Comparison of ENCODE assay signal across 10 cellular contexts in genomic region chr9:114177423-114178064, GRCh38. TPM values are rescaled to one million over a fixed set of nuclear protein-coding genes. Genes with fewer than 3 reads are reported as not detected.
DNase-seq lines count a peak whose midpoint lies in the region; ATAC-seq and TF ChIP-seq lines count a peak whose summit lies in the region.
"Had no signal": no experiment of that assay in that cellular context is flagged by ENCODE, and none has a peak within 500 bp of the region (broad histone marks: within the 10 kb centered on the region; RNA-seq: fewer than 3 reads in every experiment).

No MANE protein-coding gene starts in this region.

- ATAC-seq in HG02870 (IDR thresholded peaks at IDR 0.05; ENCODE audit: unreplicated experiment) (no peak), GM21515 (IDR thresholded peaks at IDR 0.05; ENCODE audit: unreplicated experiment) (no peak)

- TF ChIP-seq EP300 in SK-N-SH (IDR thresholded peaks at IDR 0.05; ENCODE audit: borderline replicate concordance in 1 of 2, low read depth in 1 of 2, low read length in 1 of 2), result peak in 1 of 2 experiments; percentile 36; a peak in 1 of 4 replicates

- no peaks in the 10 kb centered on the region for H3K27me3 ChIP-seq in SK-N-SH (ENCODE audit: insufficient read depth)
- no peaks in the 10 kb centered on the region for H3K27me3 ChIP-seq in fibroblast of lung (ENCODE audit: control insufficient read depth, insufficient read depth, low read length)

- H4K20me1 ChIP-seq in SK-N-SH (ENCODE audit: insufficient read depth) (no peaks in the 10 kb centered on the region), fibroblast of lung (ENCODE audit: control insufficient read depth, extremely low read depth, insufficient read depth, low read length) (no peaks in the 10 kb centered on the region)

- H3K4me1 ChIP-seq in SK-N-SH (ENCODE audit: control insufficient read depth in 1 of 2, insufficient read depth in 2 of 2, low read depth in 1 of 2, low read length in 1 of 2) (peaks cover 54 to 55% of the 10 kb centered on the region in 2 experiments; a peak in 3 of 4 replicates), fibroblast of lung (ENCODE audit: control insufficient read depth, extremely low read depth, insufficient read depth, low read length) (peaks cover 60% of the 10 kb centered on the region)

- POLR2A ChIA-PET in SK-N-SH (lab: Yijun Ruan, JAX), result interaction anchor here (0.9 kb wide), 1 partner anchor 10 kb away, joined by 3 read pairs; no protein-coding TSS in a partner anchor

- H3K4me3 ChIP-seq in SK-N-SH (ENCODE audit: low read depth in 2 of 2, low read length in 1 of 2), result no peak overlapping the region
- H3K4me3 ChIP-seq in fibroblast of lung (replicated peaks in 1 of 4; ENCODE audit: control extremely low read depth in 1 of 4, insufficient read depth in 1 of 4, low read depth in 3 of 4, low read length in 4 of 4), result no peak overlapping the region

- H3K9me2 ChIP-seq in SK-N-SH, result no peaks in the 10 kb centered on the region

- TF ChIP-seq RAD21 in SK-N-SH (IDR thresholded peaks at IDR 0.05; ENCODE audit: low read length), result no peak

- H3K4me2 ChIP-seq in SK-N-SH (peak overlapping the region; percentile 56; the same call in 1 of the 2 replicates), fibroblast of lung (ENCODE audit: extremely low read depth, insufficient read depth, low read length) (peak overlapping the region; percentile 68)

- peaks cover 35% of the 10 kb centered on the region for H3F3A ChIP-seq in SK-N-SH (replicated peaks; ENCODE audit: insufficient read depth)

- H3K27ac ChIP-seq in SK-N-SH (ENCODE audit: low read depth in 2 of 2, low read length in 1 of 2) (peak overlapping the region; percentile 76 to 79), fibroblast of lung (ENCODE audit: insufficient read depth, low read length) (peak overlapping the region; percentile 38)

- H3K36me3 ChIP-seq in SK-N-SH (replicated peaks in 1 of 2; ENCODE audit: control insufficient read depth in 1 of 2, insufficient read depth in 2 of 2, low read length in 1 of 2), result no peaks in the 10 kb centered on the region
- peaks cover 2% of the 10 kb centered on the region for H3K36me3 ChIP-seq in fibroblast of lung (ENCODE audit: control insufficient read depth, insufficient read depth, low read length)

- no peaks in the 10 kb centered on the region for H3K79me2 ChIP-seq in SK-N-SH (ENCODE audit: insufficient read depth)
- H3K79me2 ChIP-seq in fibroblast of lung (ENCODE audit: control insufficient read depth, insufficient read depth, low read length), result no peaks in the 10 kb centered on the region

- 22% methylated on average over 6 of the region's 6 CpGs for WGBS in SK-N-SH (ENCODE audit: low lambda C conversion rate)

- DNase-seq in GM03348 (ENCODE audit: low spot score), result peak; percentile 82
- DNase-seq in SK-N-SH, result no peak
- peak; percentile 62 to 75 for DNase-seq in fibroblast of lung (ENCODE audit: low read depth in 2 of 2)
- peak; percentile 10 for DNase-seq in posterior vena cava (ENCODE audit: low spot score)
- no peak for DNase-seq in stimulated activated naive CD4-positive, alpha-beta T cell treated with Interleukin-2 at 50 U/mL for 16 hours (lab: John Stamatoyannopoulos, UW)
- DNase-seq in NOMO-1 treated with dmso at 0.1 percent for 144 hours (lab: John Stamatoyannopoulos, UW; ENCODE audit: unreplicated experiment), result no peak
- DNase-seq: immature natural killer cell, NCI-H2227 treated with DMSO at 0.1 percent for 48 hours had no signal

- H2AFZ ChIP-seq in SK-N-SH (ENCODE audit: low read depth) (no peak overlapping the region), fibroblast of lung (ENCODE audit: low read length) (no peak overlapping the region)

- TF ChIP-seq CTCF in SK-N-SH (IDR thresholded peaks at IDR 0.05) (no peak), fibroblast of lung (conservative IDR thresholded peaks at IDR 0.05 in 1 of 2, IDR thresholded peaks at IDR 0.05 in 1 of 2; ENCODE audit: low read depth in 1 of 2, low read length in 2 of 2) (no peak)

- H3K9ac ChIP-seq in SK-N-SH, result no peak overlapping the region; the same call in 1 of the 2 replicates
- H3K9ac ChIP-seq in fibroblast of lung (ENCODE audit: insufficient read depth, low read length), result no peak overlapping the region

- H3K9me3 ChIP-seq in SK-N-SH, result no peaks in the 10 kb centered on the region
- H3K9me3 ChIP-seq in fibroblast of lung (ENCODE audit: control insufficient read depth, insufficient read depth, low read depth, low read length), result no peaks in the 10 kb centered on the region

- CTCF ChIA-PET in SK-N-SH (lab: Yijun Ruan, JAX), result interaction anchor here (0.6 to 2.8 kb wide), 6 partner anchors 16 to 113 kb away, joined by 3 to 15 read pairs (median 6); partner anchors contain the start of gene COL27A1

- intact Hi-C loops in posterior vena cava (cut with DNase I), result no loop called here

TF ChIP-seq in SK-N-SH, 30 proteins besides CTCF, POLR2A, EP300 and RAD21 (continues in another document):
- peak; percentile 73 for TF ChIP-seq JUND (IDR thresholded peaks at IDR 0.05)
- TF ChIP-seq FOSL2 (IDR thresholded peaks at IDR 0.05; ENCODE audit: borderline replicate concordance, low read depth), result peak; percentile 85
- TF ChIP-seq FOXJ3 (CRISPR knock-in tag; IDR thresholded peaks at IDR 0.05), result no peak
- TF ChIP-seq RCOR1 (IDR thresholded peaks at IDR 0.05; ENCODE audit: low read length), result peak; percentile 53; the same call in 1 of the 2 replicates
- peak; percentile 76 for TF ChIP-seq NFIC (IDR thresholded peaks at IDR 0.05; ENCODE audit: borderline replicate concordance)
- no peak for TF ChIP-seq MEF2A (IDR thresholded peaks at IDR 0.05; ENCODE audit: borderline replicate concordance, low read depth)
- no peak for TF ChIP-seq ELF1 (IDR thresholded peaks at IDR 0.05)
- no peak for TF ChIP-seq SMC3 (IDR thresholded peaks at IDR 0.05; ENCODE audit: low read depth, low read length)
- TF ChIP-seq EZH2phosphoT487 (IDR thresholded peaks at IDR 0.05; ENCODE audit: borderline replicate concordance, low read depth), result no peak
- no peak for TF ChIP-seq FOXM1 (IDR thresholded peaks at IDR 0.05; ENCODE audit: low read depth)
- TF ChIP-seq SIN3A (IDR thresholded peaks at IDR 0.05; ENCODE audit: borderline replicate concordance, low read depth, low read length), result no peak
- no peak for TF ChIP-seq ZBTB33 (IDR thresholded peaks at IDR 0.05; ENCODE audit: borderline replicate concordance, low read depth)
- no peak for TF ChIP-seq YY1 (IDR thresholded peaks at IDR 0.05; ENCODE audit: low read depth)
- no peak for TF ChIP-seq USF1 (IDR thresholded peaks at IDR 0.05; ENCODE audit: borderline replicate concordance, low read depth)
- TF ChIP-seq CHD2 (IDR thresholded peaks at IDR 0.05; ENCODE audit: low read length, partially characterized antibody), result no peak
- TF ChIP-seq POLR2AphosphoS5 (IDR thresholded peaks at IDR 0.05; ENCODE audit: low read depth, low read length), result no peak
- TF ChIP-seq MAX (IDR thresholded peaks at IDR 0.05; ENCODE audit: low read depth), result no peak
- no peak for TF ChIP-seq IRF3 (IDR thresholded peaks at IDR 0.05; ENCODE audit: low read depth, low read length)
- TF ChIP-seq TCF12 (IDR thresholded peaks at IDR 0.05), result peak; percentile 70
- TF ChIP-seq NRF1 (IDR thresholded peaks at IDR 0.05; ENCODE audit: low read depth, low read length), result no peak
- no peak for TF ChIP-seq TAF1 (IDR thresholded peaks at IDR 0.05; ENCODE audit: borderline replicate concordance, low read depth, low read length)
- TF ChIP-seq MXI1 (IDR thresholded peaks at IDR 0.05; ENCODE audit: low read depth, low read length), result no peak
- no peak for TF ChIP-seq GABPA (IDR thresholded peaks at IDR 0.05; ENCODE audit: low read depth)

RNA-seq across cellular contexts. Expression of gene COL27A1, which starts 22.2 kb away (rescaled TPM):
- 6.8 and 8.7 TPM in 2 replicates for polyA plus RNA-seq in SK-N-SH (2012; rRNA removed)
- 2.6 and 3.0 TPM in 2 replicates for polyA plus RNA-seq in SK-N-SH (2012; cell fraction: cytosol; rRNA removed)
- polyA plus RNA-seq in SK-N-SH (2012; cell fraction: nucleus; rRNA removed), result 55.3 and 131 TPM in 2 replicates
- 3.6 and 5.4 TPM in 2 replicates for total RNA-seq in fibroblast of lung
- polyA plus RNA-seq in fibroblast of lung, result 2.4 and 3.3 TPM in 2 replicates
- polyA plus RNA-seq in fibroblast of lung (2012), result 2.1 and 3.7 TPM in 2 replicates
- polyA minus RNA-seq in fibroblast of lung (ENCODE audit: low replicate concordance), result 4.8 and 5.1 TPM in 2 replicates
- 1 to 10 TPM; 6.7 to 8.1 TPM for total RNA-seq in posterior vena cava
- polyA plus RNA-seq: immature natural killer cell had no signal

Comparison
In these comparisons a context has a peak if more than half of its experiments do, and no peak if none do; other contexts are left out.
1. DNase-seq: peak in GM03348 (single experiment), fibroblast of lung (2 of 2) and posterior vena cava (single experiment); none in SK-N-SH (single experiment), stimulated activated naive CD4-positive, alpha-beta T cell treated with Interleukin-2 at 50 U/mL for 16 hours (single experiment) and NOMO-1 treated with dmso at 0.1 percent for 144 hours (single experiment).